8 cellular contexts compared by ENCODE assay signal in the genomic region with DNA sequence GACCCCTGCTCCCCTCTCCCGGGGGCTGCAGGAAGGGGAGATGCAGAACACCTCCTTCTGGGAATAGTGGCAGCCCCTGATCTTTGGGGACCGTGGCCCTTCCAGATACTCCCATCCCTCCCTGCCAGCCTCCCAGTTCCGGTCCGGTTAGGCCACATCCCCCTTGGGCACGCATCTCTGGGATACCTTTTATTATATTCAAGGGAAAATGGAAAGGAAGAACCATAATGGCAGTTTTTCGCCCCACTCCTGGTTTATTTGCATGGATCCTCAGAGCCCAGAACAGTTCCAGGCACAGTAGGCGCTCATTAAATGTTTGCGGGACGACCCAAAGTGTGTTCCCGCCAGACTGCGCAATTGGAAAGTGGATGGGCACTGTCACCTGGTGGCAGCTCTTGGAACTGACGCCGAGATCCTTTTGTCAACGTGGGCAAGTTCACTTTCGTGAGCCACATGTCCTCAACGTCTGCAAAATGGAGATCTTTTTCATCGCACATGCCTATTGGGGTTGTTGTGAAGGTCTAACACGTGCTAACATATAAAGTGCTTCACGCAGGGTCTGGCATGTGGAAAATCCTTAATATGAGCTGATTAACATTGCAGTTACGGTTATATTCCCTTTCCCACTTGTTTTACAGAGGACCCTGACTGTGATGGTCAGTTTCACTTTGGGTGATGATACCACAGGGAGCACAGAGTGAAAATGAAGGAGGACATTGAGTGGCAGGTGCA. TPM values are rescaled to one million over a fixed set of nuclear protein-coding genes. Genes with fewer than 3 reads are reported as not detected.
DNase-seq lines count a peak whose midpoint lies in the region; TF ChIP-seq lines count a peak whose summit lies in the region.

No MANE protein-coding gene starts in this region.

- H3F3A ChIP-seq in MM.1S (ENCODE audit: insufficient read depth, low read length), result no peaks in the 10 kb centered on the region

- H3K4me3 Mint-ChIP-seq in activated naive CD4-positive, alpha-beta T cell treated with anti-CD3 and anti-CD28 coated beads, Interleukin-2, amount 50 U/mL, for 24 hours, result peak overlapping the region; percentile 77
- H3K4me3 Mint-ChIP-seq in glutamatergic neuron (ENCODE audit: unreplicated experiment), result no peak overlapping the region

- H3K4me3 ChIP-seq in MM.1S (ENCODE audit: low read length) (peak overlapping the region; percentile 18; the same call in 1 of the 2 replicates), tibial artery (peak overlapping the region; percentile 49 to 59)

- H4K20me1 ChIP-seq in MM.1S (ENCODE audit: insufficient read depth, low read length), result no peaks in the 10 kb centered on the region

- no peaks in the 10 kb centered on the region for H3K9me3 Mint-ChIP-seq in activated naive CD4-positive, alpha-beta T cell treated with anti-CD3 and anti-CD28 coated beads, Interleukin-2, amount 50 U/mL, for 24 hours
- H3K9me3 Mint-ChIP-seq in glutamatergic neuron (ENCODE audit: unreplicated experiment), result peaks cover 6% of the 10 kb centered on the region

- H3K36me3 Mint-ChIP-seq in activated naive CD4-positive, alpha-beta T cell treated with anti-CD3 and anti-CD28 coated beads, Interleukin-2, amount 50 U/mL, for 24 hours, result no peaks in the 10 kb centered on the region
- H3K36me3 Mint-ChIP-seq in glutamatergic neuron (ENCODE audit: unreplicated experiment), result no peaks in the 10 kb centered on the region

- H3K27me3 Mint-ChIP-seq in activated naive CD4-positive, alpha-beta T cell treated with anti-CD3 and anti-CD28 coated beads, Interleukin-2, amount 50 U/mL, for 24 hours, result no peaks in the 10 kb centered on the region
- peaks cover 19% of the 10 kb centered on the region for H3K27me3 Mint-ChIP-seq in glutamatergic neuron (ENCODE audit: unreplicated experiment)

- H3K36me3 ChIP-seq in MM.1S (replicated peaks; ENCODE audit: insufficient read depth, low read length) (no peaks in the 10 kb centered on the region), tibial artery (no peaks in the 10 kb centered on the region)

- H3K9ac ChIP-seq in MM.1S (ENCODE audit: low read length), result peak overlapping the region; percentile 24; the same call in 1 of the 2 replicates

- peak overlapping the region; percentile 84 for H2AFZ ChIP-seq in MM.1S (ENCODE audit: low read length)

- H3K27me3 ChIP-seq in MM.1S (replicated peaks; ENCODE audit: insufficient read depth, low read length), result peaks cover 19% of the 10 kb centered on the region
- peaks cover 0 to 41% of the 10 kb centered on the region in 2 donors for H3K27me3 ChIP-seq in tibial artery

- intact Hi-C loops in tibial artery (cut with DNase I; ENCODE audit: low total_unique reads), result loop anchor here (5.0 to 10.0 kb wide), 4 partner anchors 171 to 324 kb away; partner anchors contain the start of genes IQCK and KNOP1

- H3K4me2 ChIP-seq in MM.1S (ENCODE audit: low read depth, low read length), result peak overlapping the region; percentile 59

- no peaks in the 10 kb centered on the region for H3K79me2 ChIP-seq in MM.1S (ENCODE audit: low read length)

- no peaks in the 10 kb centered on the region for H3K9me2 ChIP-seq in MM.1S (replicated peaks; ENCODE audit: insufficient read depth, low read length)

- H3K27ac Mint-ChIP-seq in activated naive CD4-positive, alpha-beta T cell treated with anti-CD3 and anti-CD28 coated beads, Interleukin-2, amount 50 U/mL, for 24 hours, result peak overlapping the region; percentile 21
- no peak overlapping the region for H3K27ac Mint-ChIP-seq in glutamatergic neuron (ENCODE audit: unreplicated experiment)

- TF ChIP-seq CTCF in MM.1S (IDR thresholded peaks at IDR 0.05; ENCODE audit: low read length) (peak; percentile 99), glutamatergic neuron (IDR thresholded peaks at IDR 0.05; ENCODE audit: partially characterized antibody, unreplicated experiment) (peak; percentile 99), tibial artery (IDR thresholded peaks at IDR 0.05) (peak; percentile 98 to 99)

- no peaks in the 10 kb centered on the region for H3K9me3 ChIP-seq in MM.1S (replicated peaks; ENCODE audit: insufficient read depth, low read length)
- no peaks in the 10 kb centered on the region for H3K9me3 ChIP-seq in tibial artery

- DNase-seq in AG08396 (ENCODE audit: low spot score), result peak; percentile 77
- DNase-seq in GM19238 (ENCODE audit: insufficient read length, low spot score), result peak; percentile 46
- peak; percentile 83 for DNase-seq in MM.1S
- peak; percentile 63 for DNase-seq in SKM-1 (lab: John Stamatoyannopoulos, UW; ENCODE audit: unreplicated experiment)
- peak; percentile 88 for DNase-seq in glutamatergic neuron
- peak; percentile 85 for DNase-seq in pons (ENCODE audit: low spot score)
- peak; percentile 72 to 83 for DNase-seq in tibial artery

- H3K27ac ChIP-seq in MM.1S (ENCODE audit: low read length) (no peak overlapping the region), tibial artery (no peak overlapping the region)

- H3K4me1 Mint-ChIP-seq in activated naive CD4-positive, alpha-beta T cell treated with anti-CD3 and anti-CD28 coated beads, Interleukin-2, amount 50 U/mL, for 24 hours, result peaks cover 29% of the 10 kb centered on the region
- H3K4me1 Mint-ChIP-seq in glutamatergic neuron (ENCODE audit: low read depth, unreplicated experiment), result peaks cover 18% of the 10 kb centered on the region

- 0 out of 2 replicates have a peak, but pooled peaks cover 3% of the 10 kb centered on the region for H3K4me1 ChIP-seq in MM.1S (ENCODE audit: low read length)
- peaks cover 0 to 36% (median 30%) of the 10 kb centered on the region in 4 donors for H3K4me1 ChIP-seq in tibial artery

RNA-seq across cellular contexts. Expression of gene GPRC5B, which starts 1.6 kb away (rescaled TPM):
- total RNA-seq in glutamatergic neuron (ENCODE audit: unreplicated experiment), result 8.7 TPM
